In the genomic region with DNA sequence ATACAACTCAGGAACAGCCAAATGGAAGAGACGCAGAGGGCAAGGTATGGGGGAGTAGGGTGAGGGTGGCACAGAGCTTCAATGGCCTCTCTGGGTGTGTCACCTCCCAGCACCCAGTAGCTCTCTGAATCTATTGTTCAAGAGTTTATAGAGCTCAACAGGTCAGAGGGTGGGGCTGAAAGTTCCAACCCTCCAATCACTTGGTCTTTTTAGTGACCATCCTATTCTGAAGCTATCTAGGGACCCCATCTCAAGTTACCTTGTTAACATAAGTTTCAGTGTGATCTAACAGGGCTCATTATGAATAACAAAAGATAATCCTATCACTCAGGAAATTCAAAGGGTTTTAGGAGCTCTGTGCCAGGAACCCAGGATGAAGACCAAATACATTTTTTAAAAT, we compare ENCODE assay signal across 1 cellular context.
TF ChIP-seq lines count a peak whose summit lies in the region.

No MANE protein-coding gene starts in this region.

TF ChIP-seq in WTC11, 78 proteins besides CTCF, POLR2A, EP300 and RAD21 (continued from another document):
- TF ChIP-seq, protein P1, sequence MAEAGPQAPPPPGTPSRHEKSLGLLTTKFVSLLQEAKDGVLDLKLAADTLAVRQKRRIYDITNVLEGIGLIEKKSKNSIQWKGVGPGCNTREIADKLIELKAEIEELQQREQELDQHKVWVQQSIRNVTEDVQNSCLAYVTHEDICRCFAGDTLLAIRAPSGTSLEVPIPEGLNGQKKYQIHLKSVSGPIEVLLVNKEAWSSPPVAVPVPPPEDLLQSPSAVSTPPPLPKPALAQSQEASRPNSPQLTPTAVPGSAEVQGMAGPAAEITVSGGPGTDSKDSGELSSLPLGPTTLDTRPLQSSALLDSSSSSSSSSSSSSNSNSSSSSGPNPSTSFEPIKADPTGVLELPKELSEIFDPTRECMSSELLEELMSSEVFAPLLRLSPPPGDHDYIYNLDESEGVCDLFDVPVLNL (CRISPR knock-in tag; IDR thresholded peaks at IDR 0.05; ENCODE audit: borderline replicate concordance, low read depth) = no peak
- no peak for TF ChIP-seq ESRRA (CRISPR knock-in tag; IDR thresholded peaks at IDR 0.05; ENCODE audit: borderline replicate concordance)
- TF ChIP-seq, protein P2, sequence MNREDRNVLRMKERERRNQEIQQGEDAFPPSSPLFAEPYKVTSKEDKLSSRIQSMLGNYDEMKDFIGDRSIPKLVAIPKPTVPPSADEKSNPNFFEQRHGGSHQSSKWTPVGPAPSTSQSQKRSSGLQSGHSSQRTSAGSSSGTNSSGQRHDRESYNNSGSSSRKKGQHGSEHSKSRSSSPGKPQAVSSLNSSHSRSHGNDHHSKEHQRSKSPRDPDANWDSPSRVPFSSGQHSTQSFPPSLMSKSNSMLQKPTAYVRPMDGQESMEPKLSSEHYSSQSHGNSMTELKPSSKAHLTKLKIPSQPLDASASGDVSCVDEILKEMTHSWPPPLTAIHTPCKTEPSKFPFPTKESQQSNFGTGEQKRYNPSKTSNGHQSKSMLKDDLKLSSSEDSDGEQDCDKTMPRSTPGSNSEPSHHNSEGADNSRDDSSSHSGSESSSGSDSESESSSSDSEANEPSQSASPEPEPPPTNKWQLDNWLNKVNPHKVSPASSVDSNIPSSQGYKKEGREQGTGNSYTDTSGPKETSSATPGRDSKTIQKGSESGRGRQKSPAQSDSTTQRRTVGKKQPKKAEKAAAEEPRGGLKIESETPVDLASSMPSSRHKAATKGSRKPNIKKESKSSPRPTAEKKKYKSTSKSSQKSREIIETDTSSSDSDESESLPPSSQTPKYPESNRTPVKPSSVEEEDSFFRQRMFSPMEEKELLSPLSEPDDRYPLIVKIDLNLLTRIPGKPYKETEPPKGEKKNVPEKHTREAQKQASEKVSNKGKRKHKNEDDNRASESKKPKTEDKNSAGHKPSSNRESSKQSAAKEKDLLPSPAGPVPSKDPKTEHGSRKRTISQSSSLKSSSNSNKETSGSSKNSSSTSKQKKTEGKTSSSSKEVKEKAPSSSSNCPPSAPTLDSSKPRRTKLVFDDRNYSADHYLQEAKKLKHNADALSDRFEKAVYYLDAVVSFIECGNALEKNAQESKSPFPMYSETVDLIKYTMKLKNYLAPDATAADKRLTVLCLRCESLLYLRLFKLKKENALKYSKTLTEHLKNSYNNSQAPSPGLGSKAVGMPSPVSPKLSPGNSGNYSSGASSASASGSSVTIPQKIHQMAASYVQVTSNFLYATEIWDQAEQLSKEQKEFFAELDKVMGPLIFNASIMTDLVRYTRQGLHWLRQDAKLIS (CRISPR knock-in tag; IDR thresholded peaks at IDR 0.05; ENCODE audit: borderline replicate concordance) = no peak
- TF ChIP-seq, protein P3, sequence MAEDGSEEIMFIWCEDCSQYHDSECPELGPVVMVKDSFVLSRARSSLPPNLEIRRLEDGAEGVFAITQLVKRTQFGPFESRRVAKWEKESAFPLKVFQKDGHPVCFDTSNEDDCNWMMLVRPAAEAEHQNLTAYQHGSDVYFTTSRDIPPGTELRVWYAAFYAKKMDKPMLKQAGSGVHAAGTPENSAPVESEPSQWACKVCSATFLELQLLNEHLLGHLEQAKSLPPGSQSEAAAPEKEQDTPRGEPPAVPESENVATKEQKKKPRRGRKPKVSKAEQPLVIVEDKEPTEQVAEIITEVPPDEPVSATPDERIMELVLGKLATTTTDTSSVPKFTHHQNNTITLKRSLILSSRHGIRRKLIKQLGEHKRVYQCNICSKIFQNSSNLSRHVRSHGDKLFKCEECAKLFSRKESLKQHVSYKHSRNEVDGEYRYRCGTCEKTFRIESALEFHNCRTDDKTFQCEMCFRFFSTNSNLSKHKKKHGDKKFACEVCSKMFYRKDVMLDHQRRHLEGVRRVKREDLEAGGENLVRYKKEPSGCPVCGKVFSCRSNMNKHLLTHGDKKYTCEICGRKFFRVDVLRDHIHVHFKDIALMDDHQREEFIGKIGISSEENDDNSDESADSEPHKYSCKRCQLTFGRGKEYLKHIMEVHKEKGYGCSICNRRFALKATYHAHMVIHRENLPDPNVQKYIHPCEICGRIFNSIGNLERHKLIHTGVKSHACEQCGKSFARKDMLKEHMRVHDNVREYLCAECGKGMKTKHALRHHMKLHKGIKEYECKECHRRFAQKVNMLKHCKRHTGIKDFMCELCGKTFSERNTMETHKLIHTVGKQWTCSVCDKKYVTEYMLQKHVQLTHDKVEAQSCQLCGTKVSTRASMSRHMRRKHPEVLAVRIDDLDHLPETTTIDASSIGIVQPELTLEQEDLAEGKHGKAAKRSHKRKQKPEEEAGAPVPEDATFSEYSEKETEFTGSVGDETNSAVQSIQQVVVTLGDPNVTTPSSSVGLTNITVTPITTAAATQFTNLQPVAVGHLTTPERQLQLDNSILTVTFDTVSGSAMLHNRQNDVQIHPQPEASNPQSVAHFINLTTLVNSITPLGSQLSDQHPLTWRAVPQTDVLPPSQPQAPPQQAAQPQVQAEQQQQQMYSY (CRISPR knock-in tag; IDR thresholded peaks at IDR 0.05) = no peak
- TF ChIP-seq, protein P4, sequence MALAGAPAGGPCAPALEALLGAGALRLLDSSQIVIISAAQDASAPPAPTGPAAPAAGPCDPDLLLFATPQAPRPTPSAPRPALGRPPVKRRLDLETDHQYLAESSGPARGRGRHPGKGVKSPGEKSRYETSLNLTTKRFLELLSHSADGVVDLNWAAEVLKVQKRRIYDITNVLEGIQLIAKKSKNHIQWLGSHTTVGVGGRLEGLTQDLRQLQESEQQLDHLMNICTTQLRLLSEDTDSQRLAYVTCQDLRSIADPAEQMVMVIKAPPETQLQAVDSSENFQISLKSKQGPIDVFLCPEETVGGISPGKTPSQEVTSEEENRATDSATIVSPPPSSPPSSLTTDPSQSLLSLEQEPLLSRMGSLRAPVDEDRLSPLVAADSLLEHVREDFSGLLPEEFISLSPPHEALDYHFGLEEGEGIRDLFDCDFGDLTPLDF (CRISPR knock-in tag; IDR thresholded peaks at IDR 0.05) = no peak
- TF ChIP-seq, protein P5, sequence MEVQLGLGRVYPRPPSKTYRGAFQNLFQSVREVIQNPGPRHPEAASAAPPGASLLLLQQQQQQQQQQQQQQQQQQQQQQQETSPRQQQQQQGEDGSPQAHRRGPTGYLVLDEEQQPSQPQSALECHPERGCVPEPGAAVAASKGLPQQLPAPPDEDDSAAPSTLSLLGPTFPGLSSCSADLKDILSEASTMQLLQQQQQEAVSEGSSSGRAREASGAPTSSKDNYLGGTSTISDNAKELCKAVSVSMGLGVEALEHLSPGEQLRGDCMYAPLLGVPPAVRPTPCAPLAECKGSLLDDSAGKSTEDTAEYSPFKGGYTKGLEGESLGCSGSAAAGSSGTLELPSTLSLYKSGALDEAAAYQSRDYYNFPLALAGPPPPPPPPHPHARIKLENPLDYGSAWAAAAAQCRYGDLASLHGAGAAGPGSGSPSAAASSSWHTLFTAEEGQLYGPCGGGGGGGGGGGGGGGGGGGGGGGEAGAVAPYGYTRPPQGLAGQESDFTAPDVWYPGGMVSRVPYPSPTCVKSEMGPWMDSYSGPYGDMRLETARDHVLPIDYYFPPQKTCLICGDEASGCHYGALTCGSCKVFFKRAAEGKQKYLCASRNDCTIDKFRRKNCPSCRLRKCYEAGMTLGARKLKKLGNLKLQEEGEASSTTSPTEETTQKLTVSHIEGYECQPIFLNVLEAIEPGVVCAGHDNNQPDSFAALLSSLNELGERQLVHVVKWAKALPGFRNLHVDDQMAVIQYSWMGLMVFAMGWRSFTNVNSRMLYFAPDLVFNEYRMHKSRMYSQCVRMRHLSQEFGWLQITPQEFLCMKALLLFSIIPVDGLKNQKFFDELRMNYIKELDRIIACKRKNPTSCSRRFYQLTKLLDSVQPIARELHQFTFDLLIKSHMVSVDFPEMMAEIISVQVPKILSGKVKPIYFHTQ (CRISPR knock-in tag; IDR thresholded peaks at IDR 0.05) = no peak
